19 cellular contexts compared by ENCODE assay signal in the genomic region with DNA sequence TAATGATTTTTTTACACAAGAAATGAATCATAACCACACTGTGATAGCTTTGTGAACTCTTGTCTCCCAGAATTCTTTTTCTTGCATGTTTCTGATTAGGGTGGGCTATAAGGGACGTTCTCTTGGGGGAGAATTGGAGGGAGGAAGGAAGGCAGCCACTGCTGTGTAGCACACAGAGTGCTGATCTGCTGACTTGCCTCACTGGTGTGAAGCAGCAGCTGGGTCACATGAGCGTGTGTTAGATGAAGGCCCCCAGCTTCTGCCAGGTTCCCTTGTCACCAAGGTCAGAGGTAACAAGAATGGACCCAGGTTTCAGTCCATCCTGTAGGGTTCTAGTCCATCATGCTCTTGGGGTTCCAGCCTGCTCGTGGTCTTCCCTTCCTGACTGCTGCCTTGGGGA.
"Had no signal": no experiment of that assay in that cellular context is flagged by ENCODE, and none has a peak within 500 bp of the region (broad histone marks: within the 10 kb centered on the region; RNA-seq: fewer than 3 reads in every experiment).

No MANE protein-coding gene starts in this region.

- FAIRE-seq: kidney, pancreas had no signal

- H3K4me2 ChIP-seq: smooth muscle cell had no signal

- H3K27ac ChIP-seq: foreskin keratinocyte, left ventricle myocardium inferior, lower lobe of right lung, pancreas, psoas muscle, suprapubic skin, tibial artery, uterus had no signal

- H3K4me3 ChIP-seq: left ventricle myocardium inferior, lower lobe of right lung, pancreas, psoas muscle, smooth muscle cell, suprapubic skin, tibial artery, upper lobe of left lung, uterus had no signal

- H3K4me1 ChIP-seq: foreskin keratinocyte, left ventricle myocardium inferior, pancreas, psoas muscle, uterus had no signal

- H3K36me3 ChIP-seq: left ventricle myocardium inferior, lower lobe of right lung, pancreas, suprapubic skin, tibial artery, upper lobe of left lung, uterus had no signal

- H3K9me3 ChIP-seq: left ventricle myocardium inferior, lower lobe of right lung, pancreas, psoas muscle, tibial artery, upper lobe of left lung, uterus had no signal

- DNase-seq: erythroblast; foreskin keratinocyte; immature natural killer cell; kidney; left cardiac atrium; left ventricle myocardium inferior; lower lobe of right lung; natural killer cell; nucleus accumbens; pancreas; psoas muscle; stimulated activated CD4-positive, alpha-beta T cell treated with anti-CD3 and anti-CD28 coated beads, Interleukin-4, amount 100 ng/mL, for 1 hour; stimulated activated CD8-positive, alpha-beta memory T cell treated with anti-CD3 and anti-CD28 coated beads, Interleukin-4, amount 100 ng/mL, for 48 hours; stimulated activated naive CD8-positive, alpha-beta T cell treated with anti-CD3 and anti-CD28 coated beads, Interleukin-15, Interleukin-2, amounts not matched to agents 100 U/mL and 50 U/mL, for 24 hours; tibial artery; upper lobe of left lung; uterus had no signal

- H3K27me3 ChIP-seq: pancreas, tibial artery, upper lobe of left lung, uterus had no signal
